In the genomic region with DNA sequence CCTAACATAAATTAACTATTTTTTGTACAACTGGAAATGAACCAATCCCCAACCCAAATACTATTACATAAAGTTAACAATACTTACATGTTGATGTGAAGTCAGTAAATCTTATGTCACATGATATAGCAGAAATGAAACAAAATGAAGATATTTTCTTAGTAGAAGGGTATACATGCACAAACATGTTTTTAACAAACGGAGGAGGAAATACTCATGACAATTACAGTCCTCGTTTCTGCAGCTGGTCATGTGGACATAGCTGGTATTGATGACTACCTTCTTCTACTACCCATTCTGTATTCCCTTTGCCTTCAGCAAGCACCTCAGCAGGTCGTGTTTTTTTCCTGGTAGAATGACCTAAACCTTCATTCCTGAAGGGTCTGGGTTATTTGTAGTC, we compare ENCODE assay signal across 8 cellular contexts.
"Had no signal": no experiment of that assay in that cellular context is flagged by ENCODE, and none has a peak within 500 bp of the region (broad histone marks: within the 10 kb centered on the region; RNA-seq: fewer than 3 reads in every experiment).

No MANE protein-coding gene starts in this region.

- FAIRE-seq: G401.6, GM12878, GM12891, GM12892, GM18507, GM19239 had no signal

- ATAC-seq: GM12878 had no signal

- DNase-seq: GDM1, GF-D8 had no signal

- H3K4me3 ChIP-seq: GM12878 had no signal
